Comparison of ENCODE assay signal across 1 cellular context in the genomic region with DNA sequence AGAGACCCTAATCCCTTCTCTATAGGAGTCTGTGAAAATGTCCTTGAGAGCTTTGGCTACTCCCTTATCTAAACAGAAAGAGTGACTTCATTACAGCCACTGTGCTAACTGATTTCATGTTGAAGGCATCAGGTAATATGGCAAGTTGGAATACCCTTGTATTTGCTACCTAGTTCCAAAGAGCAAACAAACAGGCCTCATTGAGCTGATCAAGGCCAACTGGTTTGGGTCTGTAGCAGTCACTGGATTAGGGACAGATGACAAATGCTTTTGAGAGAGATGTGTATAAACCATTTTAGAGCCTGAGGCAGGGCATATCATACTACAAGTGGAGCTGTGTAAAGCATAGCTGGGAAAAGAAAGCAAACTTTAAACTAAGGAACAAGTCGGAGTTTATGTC.
TF ChIP-seq lines count a peak whose summit lies in the region.

No MANE protein-coding gene starts in this region.

TF ChIP-seq in HepG2, 621 proteins besides CTCF, POLR2A, EP300 and RAD21 (continued from another document and continues in another):
- TF ChIP-seq, protein P1, sequence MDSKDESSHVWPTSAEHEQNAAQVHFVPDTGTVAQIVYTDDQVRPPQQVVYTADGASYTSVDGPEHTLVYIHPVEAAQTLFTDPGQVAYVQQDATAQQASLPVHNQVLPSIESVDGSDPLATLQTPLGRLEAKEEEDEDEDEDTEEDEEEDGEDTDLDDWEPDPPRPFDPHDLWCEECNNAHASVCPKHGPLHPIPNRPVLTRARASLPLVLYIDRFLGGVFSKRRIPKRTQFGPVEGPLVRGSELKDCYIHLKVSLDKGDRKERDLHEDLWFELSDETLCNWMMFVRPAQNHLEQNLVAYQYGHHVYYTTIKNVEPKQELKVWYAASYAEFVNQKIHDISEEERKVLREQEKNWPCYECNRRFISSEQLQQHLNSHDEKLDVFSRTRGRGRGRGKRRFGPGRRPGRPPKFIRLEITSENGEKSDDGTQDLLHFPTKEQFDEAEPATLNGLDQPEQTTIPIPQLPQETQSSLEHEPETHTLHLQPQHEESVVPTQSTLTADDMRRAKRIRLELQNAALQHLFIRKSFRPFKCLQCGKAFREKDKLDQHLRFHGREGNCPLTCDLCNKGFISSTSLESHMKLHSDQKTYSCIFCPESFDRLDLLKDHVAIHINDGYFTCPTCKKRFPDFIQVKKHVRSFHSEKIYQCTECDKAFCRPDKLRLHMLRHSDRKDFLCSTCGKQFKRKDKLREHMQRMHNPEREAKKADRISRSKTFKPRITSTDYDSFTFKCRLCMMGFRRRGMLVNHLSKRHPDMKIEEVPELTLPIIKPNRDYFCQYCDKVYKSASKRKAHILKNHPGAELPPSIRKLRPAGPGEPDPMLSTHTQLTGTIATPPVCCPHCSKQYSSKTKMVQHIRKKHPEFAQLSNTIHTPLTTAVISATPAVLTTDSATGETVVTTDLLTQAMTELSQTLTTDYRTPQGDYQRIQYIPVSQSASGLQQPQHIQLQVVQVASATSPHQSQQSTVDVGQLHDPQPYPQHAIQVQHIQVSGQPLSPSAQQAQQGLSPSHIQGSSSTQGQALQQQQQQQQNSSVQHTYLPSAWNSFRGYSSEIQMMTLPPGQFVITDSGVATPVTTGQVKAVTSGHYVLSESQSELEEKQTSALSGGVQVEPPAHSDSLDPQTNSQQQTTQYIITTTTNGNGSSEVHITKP (CRISPR knock-in tag; IDR thresholded peaks at IDR 0.05; ENCODE audit: low read depth), result no peak; the same call in 1 of the 2 replicates
- TF ChIP-seq ZNF251 (CRISPR knock-in tag; IDR thresholded peaks at IDR 0.05) (no peak), HNF4A (CRISPR knock-in tag; IDR thresholded peaks at IDR 0.05) (peak; percentile 94), IRX3 (CRISPR knock-in tag; IDR thresholded peaks at IDR 0.05; ENCODE audit: borderline replicate concordance, low read depth) (no peak), ZBTB3 (CRISPR knock-in tag; IDR thresholded peaks at IDR 0.05; ENCODE audit: borderline replicate concordance, low read depth) (no peak), KMT2B (CRISPR knock-in tag; IDR thresholded peaks at IDR 0.05) (peak; percentile 52; the same call in 1 of the 2 replicates), SMYD3 (CRISPR knock-in tag; IDR thresholded peaks at IDR 0.05) (no peak), YEATS4 (CRISPR knock-in tag; IDR thresholded peaks at IDR 0.05; ENCODE audit: borderline replicate concordance) (no peak), PLRG1 (conservative IDR thresholded peaks at IDR 0.05) (no peak), ZNF33B (CRISPR knock-in tag; IDR thresholded peaks at IDR 0.05) (no peak), HOXA9 (CRISPR knock-in tag; IDR thresholded peaks at IDR 0.05; ENCODE audit: borderline replicate concordance) (no peak), ZNF446 (CRISPR knock-in tag; IDR thresholded peaks at IDR 0.05) (no peak), ZNF562 (CRISPR knock-in tag; IDR thresholded peaks at IDR 0.05; ENCODE audit: borderline replicate concordance) (no peak), ZNF557 (CRISPR knock-in tag; IDR thresholded peaks at IDR 0.05) (no peak), RELA (CRISPR knock-in tag; IDR thresholded peaks at IDR 0.05) (no peak), ZNF772 (CRISPR knock-in tag; IDR thresholded peaks at IDR 0.05) (no peak), NCOA2 (CRISPR knock-in tag; IDR thresholded peaks at IDR 0.05) (peak; percentile 84), JUNB (CRISPR knock-in tag; IDR thresholded peaks at IDR 0.05; ENCODE audit: borderline replicate concordance) (no peak), RBM22 (optimal IDR thresholded peaks at IDR 0.05; ENCODE audit: low read length) (no peak), ZSCAN9 (CRISPR knock-in tag; IDR thresholded peaks at IDR 0.05; ENCODE audit: borderline replicate concordance) (no peak), DPF2 (CRISPR knock-in tag; IDR thresholded peaks at IDR 0.05; ENCODE audit: borderline replicate concordance, low read depth) (peak; percentile 65; the same call in 1 of the 2 replicates), HDAC1 (CRISPR knock-in tag; IDR thresholded peaks at IDR 0.05) (peak; percentile 75)
- TF ChIP-seq, protein P2, sequence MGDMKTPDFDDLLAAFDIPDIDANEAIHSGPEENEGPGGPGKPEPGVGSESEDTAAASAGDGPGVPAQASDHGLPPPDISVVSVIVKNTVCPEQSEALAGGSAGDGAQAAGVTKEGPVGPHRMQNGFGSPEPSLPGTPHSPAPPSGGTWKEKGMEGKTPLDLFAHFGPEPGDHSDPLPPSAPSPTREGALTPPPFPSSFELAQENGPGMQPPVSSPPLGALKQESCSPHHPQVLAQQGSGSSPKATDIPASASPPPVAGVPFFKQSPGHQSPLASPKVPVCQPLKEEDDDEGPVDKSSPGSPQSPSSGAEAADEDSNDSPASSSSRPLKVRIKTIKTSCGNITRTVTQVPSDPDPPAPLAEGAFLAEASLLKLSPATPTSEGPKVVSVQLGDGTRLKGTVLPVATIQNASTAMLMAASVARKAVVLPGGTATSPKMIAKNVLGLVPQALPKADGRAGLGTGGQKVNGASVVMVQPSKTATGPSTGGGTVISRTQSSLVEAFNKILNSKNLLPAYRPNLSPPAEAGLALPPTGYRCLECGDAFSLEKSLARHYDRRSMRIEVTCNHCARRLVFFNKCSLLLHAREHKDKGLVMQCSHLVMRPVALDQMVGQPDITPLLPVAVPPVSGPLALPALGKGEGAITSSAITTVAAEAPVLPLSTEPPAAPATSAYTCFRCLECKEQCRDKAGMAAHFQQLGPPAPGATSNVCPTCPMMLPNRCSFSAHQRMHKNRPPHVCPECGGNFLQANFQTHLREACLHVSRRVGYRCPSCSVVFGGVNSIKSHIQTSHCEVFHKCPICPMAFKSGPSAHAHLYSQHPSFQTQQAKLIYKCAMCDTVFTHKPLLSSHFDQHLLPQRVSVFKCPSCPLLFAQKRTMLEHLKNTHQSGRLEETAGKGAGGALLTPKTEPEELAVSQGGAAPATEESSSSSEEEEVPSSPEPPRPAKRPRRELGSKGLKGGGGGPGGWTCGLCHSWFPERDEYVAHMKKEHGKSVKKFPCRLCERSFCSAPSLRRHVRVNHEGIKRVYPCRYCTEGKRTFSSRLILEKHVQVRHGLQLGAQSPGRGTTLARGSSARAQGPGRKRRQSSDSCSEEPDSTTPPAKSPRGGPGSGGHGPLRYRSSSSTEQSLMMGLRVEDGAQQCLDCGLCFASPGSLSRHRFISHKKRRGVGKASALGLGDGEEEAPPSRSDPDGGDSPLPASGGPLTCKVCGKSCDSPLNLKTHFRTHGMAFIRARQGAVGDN (CRISPR knock-in tag; IDR thresholded peaks at IDR 0.05), result no peak
- TF ChIP-seq, protein P3, sequence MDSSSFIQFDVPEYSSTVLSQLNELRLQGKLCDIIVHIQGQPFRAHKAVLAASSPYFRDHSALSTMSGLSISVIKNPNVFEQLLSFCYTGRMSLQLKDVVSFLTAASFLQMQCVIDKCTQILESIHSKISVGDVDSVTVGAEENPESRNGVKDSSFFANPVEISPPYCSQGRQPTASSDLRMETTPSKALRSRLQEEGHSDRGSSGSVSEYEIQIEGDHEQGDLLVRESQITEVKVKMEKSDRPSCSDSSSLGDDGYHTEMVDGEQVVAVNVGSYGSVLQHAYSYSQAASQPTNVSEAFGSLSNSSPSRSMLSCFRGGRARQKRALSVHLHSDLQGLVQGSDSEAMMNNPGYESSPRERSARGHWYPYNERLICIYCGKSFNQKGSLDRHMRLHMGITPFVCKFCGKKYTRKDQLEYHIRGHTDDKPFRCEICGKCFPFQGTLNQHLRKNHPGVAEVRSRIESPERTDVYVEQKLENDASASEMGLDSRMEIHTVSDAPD (CRISPR knock-in tag; IDR thresholded peaks at IDR 0.05), result peak; percentile 63; the same call in 1 of the 2 replicates
- TF ChIP-seq, protein P4, sequence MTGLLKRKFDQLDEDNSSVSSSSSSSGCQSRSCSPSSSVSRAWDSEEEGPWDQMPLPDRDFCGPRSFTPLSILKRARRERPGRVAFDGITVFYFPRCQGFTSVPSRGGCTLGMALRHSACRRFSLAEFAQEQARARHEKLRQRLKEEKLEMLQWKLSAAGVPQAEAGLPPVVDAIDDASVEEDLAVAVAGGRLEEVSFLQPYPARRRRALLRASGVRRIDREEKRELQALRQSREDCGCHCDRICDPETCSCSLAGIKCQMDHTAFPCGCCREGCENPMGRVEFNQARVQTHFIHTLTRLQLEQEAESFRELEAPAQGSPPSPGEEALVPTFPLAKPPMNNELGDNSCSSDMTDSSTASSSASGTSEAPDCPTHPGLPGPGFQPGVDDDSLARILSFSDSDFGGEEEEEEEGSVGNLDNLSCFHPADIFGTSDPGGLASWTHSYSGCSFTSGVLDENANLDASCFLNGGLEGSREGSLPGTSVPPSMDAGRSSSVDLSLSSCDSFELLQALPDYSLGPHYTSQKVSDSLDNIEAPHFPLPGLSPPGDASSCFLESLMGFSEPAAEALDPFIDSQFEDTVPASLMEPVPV (CRISPR knock-in tag; IDR thresholded peaks at IDR 0.05), result no peak
- TF ChIP-seq, protein P5, sequence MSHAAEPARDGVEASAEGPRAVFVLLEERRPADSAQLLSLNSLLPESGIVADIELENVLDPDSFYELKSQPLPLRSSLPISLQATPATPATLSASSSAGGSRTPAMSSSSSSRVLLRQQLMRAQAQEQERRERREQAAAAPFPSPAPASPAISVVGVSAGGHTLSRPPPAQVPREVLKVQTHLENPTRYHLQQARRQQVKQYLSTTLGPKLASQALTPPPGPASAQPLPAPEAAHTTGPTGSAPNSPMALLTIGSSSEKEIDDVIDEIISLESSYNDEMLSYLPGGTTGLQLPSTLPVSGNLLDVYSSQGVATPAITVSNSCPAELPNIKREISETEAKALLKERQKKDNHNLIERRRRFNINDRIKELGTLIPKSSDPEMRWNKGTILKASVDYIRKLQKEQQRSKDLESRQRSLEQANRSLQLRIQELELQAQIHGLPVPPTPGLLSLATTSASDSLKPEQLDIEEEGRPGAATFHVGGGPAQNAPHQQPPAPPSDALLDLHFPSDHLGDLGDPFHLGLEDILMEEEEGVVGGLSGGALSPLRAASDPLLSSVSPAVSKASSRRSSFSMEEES (CRISPR knock-in tag; IDR thresholded peaks at IDR 0.05), result no peak
- TF ChIP-seq, protein P6, sequence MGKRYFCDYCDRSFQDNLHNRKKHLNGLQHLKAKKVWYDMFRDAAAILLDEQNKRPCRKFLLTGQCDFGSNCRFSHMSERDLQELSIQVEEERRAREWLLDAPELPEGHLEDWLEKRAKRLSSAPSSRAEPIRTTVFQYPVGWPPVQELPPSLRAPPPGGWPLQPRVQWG (CRISPR knock-in tag; IDR thresholded peaks at IDR 0.05; ENCODE audit: borderline replicate concordance, low read depth), result no peak
- TF ChIP-seq, protein P7, sequence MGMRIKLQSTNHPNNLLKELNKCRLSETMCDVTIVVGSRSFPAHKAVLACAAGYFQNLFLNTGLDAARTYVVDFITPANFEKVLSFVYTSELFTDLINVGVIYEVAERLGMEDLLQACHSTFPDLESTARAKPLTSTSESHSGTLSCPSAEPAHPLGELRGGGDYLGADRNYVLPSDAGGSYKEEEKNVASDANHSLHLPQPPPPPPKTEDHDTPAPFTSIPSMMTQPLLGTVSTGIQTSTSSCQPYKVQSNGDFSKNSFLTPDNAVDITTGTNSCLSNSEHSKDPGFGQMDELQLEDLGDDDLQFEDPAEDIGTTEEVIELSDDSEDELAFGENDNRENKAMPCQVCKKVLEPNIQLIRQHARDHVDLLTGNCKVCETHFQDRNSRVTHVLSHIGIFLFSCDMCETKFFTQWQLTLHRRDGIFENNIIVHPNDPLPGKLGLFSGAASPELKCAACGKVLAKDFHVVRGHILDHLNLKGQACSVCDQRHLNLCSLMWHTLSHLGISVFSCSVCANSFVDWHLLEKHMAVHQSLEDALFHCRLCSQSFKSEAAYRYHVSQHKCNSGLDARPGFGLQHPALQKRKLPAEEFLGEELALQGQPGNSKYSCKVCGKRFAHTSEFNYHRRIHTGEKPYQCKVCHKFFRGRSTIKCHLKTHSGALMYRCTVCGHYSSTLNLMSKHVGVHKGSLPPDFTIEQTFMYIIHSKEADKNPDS (CRISPR knock-in tag; IDR thresholded peaks at IDR 0.05), result 0 out of 2 replicates have a peak, but pooled peaks have one; percentile 45
- TF ChIP-seq, protein P8, sequence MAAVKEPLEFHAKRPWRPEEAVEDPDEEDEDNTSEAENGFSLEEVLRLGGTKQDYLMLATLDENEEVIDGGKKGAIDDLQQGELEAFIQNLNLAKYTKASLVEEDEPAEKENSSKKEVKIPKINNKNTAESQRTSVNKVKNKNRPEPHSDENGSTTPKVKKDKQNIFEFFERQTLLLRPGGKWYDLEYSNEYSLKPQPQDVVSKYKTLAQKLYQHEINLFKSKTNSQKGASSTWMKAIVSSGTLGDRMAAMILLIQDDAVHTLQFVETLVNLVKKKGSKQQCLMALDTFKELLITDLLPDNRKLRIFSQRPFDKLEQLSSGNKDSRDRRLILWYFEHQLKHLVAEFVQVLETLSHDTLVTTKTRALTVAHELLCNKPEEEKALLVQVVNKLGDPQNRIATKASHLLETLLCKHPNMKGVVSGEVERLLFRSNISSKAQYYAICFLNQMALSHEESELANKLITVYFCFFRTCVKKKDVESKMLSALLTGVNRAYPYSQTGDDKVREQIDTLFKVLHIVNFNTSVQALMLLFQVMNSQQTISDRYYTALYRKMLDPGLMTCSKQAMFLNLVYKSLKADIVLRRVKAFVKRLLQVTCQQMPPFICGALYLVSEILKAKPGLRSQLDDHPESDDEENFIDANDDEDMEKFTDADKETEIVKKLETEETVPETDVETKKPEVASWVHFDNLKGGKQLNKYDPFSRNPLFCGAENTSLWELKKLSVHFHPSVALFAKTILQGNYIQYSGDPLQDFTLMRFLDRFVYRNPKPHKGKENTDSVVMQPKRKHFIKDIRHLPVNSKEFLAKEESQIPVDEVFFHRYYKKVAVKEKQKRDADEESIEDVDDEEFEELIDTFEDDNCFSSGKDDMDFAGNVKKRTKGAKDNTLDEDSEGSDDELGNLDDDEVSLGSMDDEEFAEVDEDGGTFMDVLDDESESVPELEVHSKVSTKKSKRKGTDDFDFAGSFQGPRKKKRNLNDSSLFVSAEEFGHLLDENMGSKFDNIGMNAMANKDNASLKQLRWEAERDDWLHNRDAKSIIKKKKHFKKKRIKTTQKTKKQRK (IDR thresholded peaks at IDR 0.05; ENCODE audit: low read length), result no peak
- TF ChIP-seq, protein P9, sequence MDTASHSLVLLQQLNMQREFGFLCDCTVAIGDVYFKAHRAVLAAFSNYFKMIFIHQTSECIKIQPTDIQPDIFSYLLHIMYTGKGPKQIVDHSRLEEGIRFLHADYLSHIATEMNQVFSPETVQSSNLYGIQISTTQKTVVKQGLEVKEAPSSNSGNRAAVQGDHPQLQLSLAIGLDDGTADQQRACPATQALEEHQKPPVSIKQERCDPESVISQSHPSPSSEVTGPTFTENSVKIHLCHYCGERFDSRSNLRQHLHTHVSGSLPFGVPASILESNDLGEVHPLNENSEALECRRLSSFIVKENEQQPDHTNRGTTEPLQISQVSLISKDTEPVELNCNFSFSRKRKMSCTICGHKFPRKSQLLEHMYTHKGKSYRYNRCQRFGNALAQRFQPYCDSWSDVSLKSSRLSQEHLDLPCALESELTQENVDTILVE (CRISPR knock-in tag; IDR thresholded peaks at IDR 0.05), result peak; percentile 72
- TF ChIP-seq, protein P10, sequence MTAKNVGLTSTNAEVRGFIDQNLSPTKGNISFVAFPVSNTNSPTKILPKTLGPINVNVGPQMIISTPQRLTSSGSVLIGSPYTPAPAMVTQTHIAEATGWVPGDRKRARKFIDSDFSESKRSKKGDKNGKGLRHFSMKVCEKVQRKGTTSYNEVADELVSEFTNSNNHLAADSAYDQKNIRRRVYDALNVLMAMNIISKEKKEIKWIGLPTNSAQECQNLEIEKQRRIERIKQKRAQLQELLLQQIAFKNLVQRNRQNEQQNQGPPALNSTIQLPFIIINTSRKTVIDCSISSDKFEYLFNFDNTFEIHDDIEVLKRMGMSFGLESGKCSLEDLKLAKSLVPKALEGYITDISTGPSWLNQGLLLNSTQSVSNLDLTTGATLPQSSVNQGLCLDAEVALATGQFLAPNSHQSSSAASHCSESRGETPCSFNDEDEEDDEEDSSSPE (CRISPR knock-in tag; IDR thresholded peaks at IDR 0.05), result no peak; the same call in 1 of the 2 replicates
